Comparison of ENCODE assay signal across 16 cellular contexts in genomic region chr1:248821641-248822040, GRCh38. TPM values are rescaled to one million over a fixed set of nuclear protein-coding genes. Genes with fewer than 3 reads are reported as not detected.
DNase-seq lines count a peak whose midpoint lies in the region; ATAC-seq and TF ChIP-seq lines count a peak whose summit lies in the region.
"Had no signal": no experiment of that assay in that cellular context is flagged by ENCODE, and none has a peak within 500 bp of the region (broad histone marks: within the 10 kb centered on the region; RNA-seq: fewer than 3 reads in every experiment).

No MANE protein-coding gene starts in this region.

- intact Hi-C loops in sigmoid colon (cut with DNase I): no loop called here
- intact Hi-C loops in thyroid gland (cut with DNase I): no loop called here

- peaks cover 24% of the 10 kb centered on the region for H3K36me3 Mint-ChIP-seq in activated CD8-positive, alpha-beta memory T cell treated with anti-CD3 and anti-CD28 coated beads, Interleukin-2, amount 10 ng/mL, durations not matched to agents 7 days and 5 days
- H3K36me3 Mint-ChIP-seq in memory B cell: peaks cover 35% of the 10 kb centered on the region

- H3K27ac Mint-ChIP-seq in activated CD8-positive, alpha-beta memory T cell treated with anti-CD3 and anti-CD28 coated beads, Interleukin-2, amount 10 ng/mL, durations not matched to agents 7 days and 5 days: no peak overlapping the region
- peak overlapping the region; percentile 86 for H3K27ac Mint-ChIP-seq in memory B cell

- H3K4me1 Mint-ChIP-seq in activated CD8-positive, alpha-beta memory T cell treated with anti-CD3 and anti-CD28 coated beads, Interleukin-2, amount 10 ng/mL, durations not matched to agents 7 days and 5 days: peaks cover 59% of the 10 kb centered on the region
- H3K4me1 Mint-ChIP-seq in memory B cell: peaks cover 64% of the 10 kb centered on the region

- peak overlapping the region; percentile 31 for H3K27ac ChIP-seq in stomach smooth muscle (ENCODE audit: low read length)
- H3K27ac ChIP-seq in sigmoid colon: peak overlapping the region in 1 of 4 donors; percentile 31
- no peak overlapping the region for H3K27ac ChIP-seq in thyroid gland
- H3K27ac ChIP-seq: ovary had no signal

- 96 to 98% methylated on average over 7 of the region's 7 CpGs for WGBS in sigmoid colon, 2 donors
- WGBS in thyroid gland, 2 donors: 94 to 96% methylated on average over 3 to 7 of the region's 7 CpGs

- no peaks in the 10 kb centered on the region for H3K27me3 ChIP-seq in stomach smooth muscle (ENCODE audit: control insufficient read depth in 1 of 2, insufficient read depth in 2 of 2, low read length in 2 of 2)
- no peaks in the 10 kb centered on the region for H3K27me3 ChIP-seq in sigmoid colon
- no peaks in the 10 kb centered on the region for H3K27me3 ChIP-seq in thyroid gland
- H3K27me3 ChIP-seq: ovary, tibial artery had no signal

- H3K4me3 Mint-ChIP-seq in activated CD8-positive, alpha-beta memory T cell treated with anti-CD3 and anti-CD28 coated beads, Interleukin-2, amount 10 ng/mL, durations not matched to agents 7 days and 5 days: no peak overlapping the region
- H3K4me3 Mint-ChIP-seq in memory B cell: no peak overlapping the region

- CTCF ChIA-PET in activated CD8-positive, alpha-beta memory T cell treated with anti-CD3 and anti-CD28 coated beads, Interleukin-2, amount 10 ng/mL, durations not matched to agents 7 days and 5 days (lab: Charles Lee): no interaction called here

- no peak for TF ChIP-seq POLR2A in sigmoid colon (IDR thresholded peaks at IDR 0.05)
- no peak for TF ChIP-seq POLR2A in thyroid gland (IDR thresholded peaks at IDR 0.05)

- ATAC-seq in activated CD8-positive, alpha-beta memory T cell treated with anti-CD3 and anti-CD28 coated beads, Interleukin-2, amount 10 ng/mL, durations not matched to agents 7 days and 5 days: no peak
- ATAC-seq in memory B cell (ENCODE audit: low read depth) (no peak), GM21723 (IDR thresholded peaks at IDR 0.05; ENCODE audit: unreplicated experiment) (no peak)

- peak overlapping the region in 1 of 2 donors; percentile 36 for H3K9ac ChIP-seq in stomach smooth muscle (ENCODE audit: low read length in 2 of 2)

- TF ChIP-seq EP300 in sigmoid colon (IDR thresholded peaks at IDR 0.05): no peak

- DNase-seq in activated effector memory CD4-positive, alpha-beta T cell treated with anti-CD3 and anti-CD28 coated beads, Interleukin-2, amount 50 U/mL, for 16 hours: peak; percentile 51
- DNase-seq in activated effector memory CD4-positive, alpha-beta T cell treated with Interleukin-2 at 50 U/mL for 16 hours: no peak
- DNase-seq in activated CD8-positive, alpha-beta memory T cell treated with anti-CD3 and anti-CD28 coated beads, Interleukin-2, amount 10 ng/mL, durations not matched to agents 7 days and 5 days: peak; percentile 37
- DNase-seq in memory B cell (ENCODE audit: low spot score in 2 of 2) (no peak), sigmoid colon (no peak), thyroid gland (no peak)
- DNase-seq: activated naive CD4-positive, alpha-beta T cell treated with Interleukin-2 at 50 U/mL for 16 hours; DMS79; hippocampal formation; NCI-H446 treated with DMSO at 0.1 percent for 48 hours; ovary; T-helper 1 cell had no signal

- H3K4me1 ChIP-seq in stomach smooth muscle (ENCODE audit: control insufficient read depth, insufficient read depth, low read length): peaks cover 58% of the 10 kb centered on the region
- H3K4me1 ChIP-seq in sigmoid colon: peaks cover 0 to 67% (median 65%) of the 10 kb centered on the region in 4 donors
- peaks cover 32 to 48% of the 10 kb centered on the region in 2 donors for H3K4me1 ChIP-seq in thyroid gland

- no peaks in the 10 kb centered on the region for H3K27me3 Mint-ChIP-seq in activated CD8-positive, alpha-beta memory T cell treated with anti-CD3 and anti-CD28 coated beads, Interleukin-2, amount 10 ng/mL, durations not matched to agents 7 days and 5 days
- no peaks in the 10 kb centered on the region for H3K27me3 Mint-ChIP-seq in memory B cell

- TF ChIP-seq CTCF in sigmoid colon (IDR thresholded peaks at IDR 0.05) (no peak), thyroid gland (IDR thresholded peaks at IDR 0.05) (no peak)

- H3K4me3 ChIP-seq in stomach smooth muscle (ENCODE audit: low read length in 2 of 2) (no peak overlapping the region), sigmoid colon (no peak overlapping the region), thyroid gland (replicated peaks in 1 of 3) (no peak overlapping the region)
- H3K4me3 ChIP-seq: lung, ovary, tibial artery had no signal

- H3K9me3 ChIP-seq in stomach smooth muscle (ENCODE audit: control insufficient read depth in 2 of 2, low read length in 2 of 2): no peaks in the 10 kb centered on the region
- no peaks in the 10 kb centered on the region for H3K9me3 ChIP-seq in sigmoid colon
- H3K9me3 ChIP-seq in thyroid gland: no peaks in the 10 kb centered on the region
- H3K9me3 ChIP-seq: ovary, tibial artery had no signal

- H3K36me3 ChIP-seq in stomach smooth muscle (ENCODE audit: control insufficient read depth in 2 of 2, insufficient read depth in 2 of 2, low read length in 2 of 2): peaks cover 8 to 26% of the 10 kb centered on the region in 2 donors
- peaks cover 0 to 13% (median 5%) of the 10 kb centered on the region in 4 donors for H3K36me3 ChIP-seq in sigmoid colon
- H3K36me3 ChIP-seq in thyroid gland: peaks cover 0 to 7% of the 10 kb centered on the region in 2 donors
- H3K36me3 ChIP-seq: ovary had no signal

- H3K9me3 Mint-ChIP-seq in activated CD8-positive, alpha-beta memory T cell treated with anti-CD3 and anti-CD28 coated beads, Interleukin-2, amount 10 ng/mL, durations not matched to agents 7 days and 5 days (ENCODE audit: low read depth): no peaks in the 10 kb centered on the region
- no peaks in the 10 kb centered on the region for H3K9me3 Mint-ChIP-seq in memory B cell

RNA-seq across cellular contexts. Expression of gene SH3BP5L, which starts 4.1 kb away (rescaled TPM):
- 10 to 100 TPM; 27.4 to 27.9 TPM for total RNA-seq in activated CD8-positive, alpha-beta memory T cell treated with anti-CD3 and anti-CD28 coated beads, Interleukin-2, amount 10 ng/mL, durations not matched to agents 7 days and 5 days
- total RNA-seq in sigmoid colon: 10 to 100 TPM; 13.7 to 18.3 (median 15.3) TPM
- polyA plus RNA-seq in sigmoid colon: 10 to 100 TPM; 16.2 to 23.5 (median 19.0) TPM
- 10 to 100 TPM; 25.2 to 32.0 (median 30.0) TPM for total RNA-seq in thyroid gland

RNA-seq across cellular contexts. Expression of gene ZNF672, which starts 16.4 kb away (rescaled TPM):
- total RNA-seq in activated CD8-positive, alpha-beta memory T cell treated with anti-CD3 and anti-CD28 coated beads, Interleukin-2, amount 10 ng/mL, durations not matched to agents 7 days and 5 days: 10 to 100 TPM; 53.8 to 72.3 TPM
- total RNA-seq in sigmoid colon (10 to 100 TPM; 17.5 to 31.1 (median 22.5) TPM), thyroid gland (10 to 100 TPM; 43.5 to 82.2 (median 53.7) TPM)
- polyA plus RNA-seq in sigmoid colon: 10 to 100 TPM; 14.4 to 25.6 (median 17.6) TPM

RNA-seq across cellular contexts. Expression of gene ZNF692, which starts 37.2 kb away (rescaled TPM):
- total RNA-seq in activated CD8-positive, alpha-beta memory T cell treated with anti-CD3 and anti-CD28 coated beads, Interleukin-2, amount 10 ng/mL, durations not matched to agents 7 days and 5 days: 10 to 100 TPM; 70.5 to 74.9 TPM
- total RNA-seq in sigmoid colon: 10 to 100 TPM; 23.5 to 59.8 (median 30.9) TPM
- polyA plus RNA-seq in sigmoid colon: 10 to 100 TPM in 2 of 3 donors, 1 to 10 TPM in 1; 5.4 to 63.2 (median 10.4) TPM
- 10 to 100 TPM; 17.2 to 59.7 (median 34.1) TPM for total RNA-seq in thyroid gland

Comparison
In these comparisons a context has a peak if more than half of its experiments do, and no peak if none do; other contexts are left out.
1. DNase-seq: peak in activated effector memory CD4-positive, alpha-beta T cell treated with anti-CD3 and anti-CD28 coated beads, Interleukin-2, amount 50 U/mL, for 16 hours (single experiment) and activated CD8-positive, alpha-beta memory T cell treated with anti-CD3 and anti-CD28 coated beads, Interleukin-2, amount 10 ng/mL, durations not matched to agents 7 days and 5 days (single experiment); none in activated effector memory CD4-positive, alpha-beta T cell treated with Interleukin-2 at 50 U/mL for 16 hours (single experiment), memory B cell (0 of 2), sigmoid colon (single experiment) and thyroid gland (0 of 2).